ENCODE assay signal across 19 cellular contexts in genomic region chr4:66376921-66377320, GRCh38.
A peak's percentile ranks its signal among the peaks of the same experiment; 100 is the strongest.
DNase-seq lines count a peak whose midpoint lies in the region; ATAC-seq, FAIRE-seq and TF ChIP-seq lines count a peak whose summit lies in the region.
"Had no signal": no experiment of that assay in that cellular context is flagged by ENCODE, and none has a peak within 500 bp of the region (broad histone marks: within the 10 kb centered on the region; RNA-seq: fewer than 3 reads in every experiment).

No MANE protein-coding gene starts in this region.

- H3K9me3 Mint-ChIP-seq in mesothelial cell of epicardium: peaks cover 9% of the 10 kb centered on the region

- no peaks in the 10 kb centered on the region for H3K9me3 ChIP-seq in K562 (replicated peaks; ENCODE audit: control insufficient read depth, insufficient read depth, low read depth, low read length)
- H3K9me3 ChIP-seq: HAP-1, SJSA1 had no signal

- H4K20me1 ChIP-seq in K562 (replicated peaks; ENCODE audit: control insufficient read depth, insufficient read depth, low read length): no peaks in the 10 kb centered on the region

- H3K4me1 Mint-ChIP-seq in mesothelial cell of epicardium: peaks cover 3% of the 10 kb centered on the region
- H3K4me1 Mint-ChIP-seq: CD14-positive monocyte had no signal

- no TSS peak for BruUV-seq in K562 (replicated peaks; lab: Mats Ljungman, UMichigan)

- no peak for ATAC-seq in K562
- ATAC-seq in GM21526 (IDR thresholded peaks at IDR 0.05; ENCODE audit: low FRiP score, unreplicated experiment): no peak

- no peak for TF ChIP-seq EP300 in K562 (IDR thresholded peaks at IDR 0.05; ENCODE audit: low read length)

- no peaks in the 10 kb centered on the region for H3K27me3 Mint-ChIP-seq in mesothelial cell of epicardium (ENCODE audit: low read depth)

- no peak for TF ChIP-seq CTCF in K562 (IDR thresholded peaks at IDR 0.05 in 2 of 3, conservative IDR thresholded peaks at IDR 0.05 in 1 of 3; ENCODE audit: insufficient read depth in 2 of 3, low read depth in 1 of 3, low read length in 3 of 3)
- no peak for TF ChIP-seq CTCF in mesothelial cell of epicardium (IDR thresholded peaks at IDR 0.05; ENCODE audit: unreplicated experiment)

- no peak overlapping the region for H3K4me3 Mint-ChIP-seq in mesothelial cell of epicardium
- H3K4me3 Mint-ChIP-seq: CD14-positive monocyte had no signal

- no peak overlapping the region for H3K27ac ChIP-seq in K562 (ENCODE audit: extremely low read depth, low read depth, low read length)
- H3K27ac ChIP-seq: PC-9, SJSA1 had no signal

- H3K36me3 ChIP-seq in K562 (ENCODE audit: control insufficient read depth, insufficient read depth, low read length): no peaks in the 10 kb centered on the region
- H3K36me3 ChIP-seq: HAP-1, SJSA1 had no signal

- CTCF ChIA-PET in K562 (lab: Yijun Ruan, JAX; ENCODE audit: low intra/inter-chr PET ratio): no interaction called here

- no peak for TF ChIP-seq POLR2A in K562 (conservative IDR thresholded peaks at IDR 0.05)

- POLR2A ChIA-PET in K562 (lab: Yijun Ruan, JAX): no interaction called here

- no peaks in the 10 kb centered on the region for H3K9me1 ChIP-seq in K562 (ENCODE audit: control insufficient read depth, insufficient read depth, low read length)

- H3K36me3 Mint-ChIP-seq in mesothelial cell of epicardium: no peaks in the 10 kb centered on the region
- H3K36me3 Mint-ChIP-seq: CD14-positive monocyte had no signal

- no peaks in the 10 kb centered on the region for H3K27me3 ChIP-seq in K562 (ENCODE audit: control insufficient read depth in 2 of 2, insufficient read depth in 2 of 2, low read length in 2 of 2)
- H3K27me3 ChIP-seq: SJSA1 had no signal

- 0% methylated on average over 1 of the region's 1 CpG for WGBS in K562 (ENCODE audit: insufficient coverage, low coverage, missing lambda C conversion rate)

- DNase-seq in EH (ENCODE audit: low read depth) (peak; percentile 33), HT1080 (ENCODE audit: low read depth) (peak; percentile 3), K562 (ENCODE audit: extremely low read depth in 1 of 4, low spot score in 3 of 4) (no peak), mesothelial cell of epicardium (ENCODE audit: low spot score in 2 of 2, unreplicated experiment in 2 of 2) (no peak), glomerular visceral epithelial cell (ENCODE audit: extremely low spot score) (no peak), midbrain (lab: John Stamatoyannopoulos, UW) (no peak)
- DNase-seq: ACHN, AML-193, KG1, NCI-H1092, NCI-H2081 treated with DMSO at 0.1 percent for 48 hours, NCI-H510A treated with DMSO at 0.1 percent for 48 hours, NCI-H82, PC-9 had no signal

- no peak for TF ChIP-seq RAD21 in K562 (CRISPR knock-in tag; conservative IDR thresholded peaks at IDR 0.05 in 1 of 2, IDR thresholded peaks at IDR 0.05 in 1 of 2)

- H3K27ac Mint-ChIP-seq in mesothelial cell of epicardium: peak overlapping the region; percentile 50
- H3K27ac Mint-ChIP-seq: CD14-positive monocyte had no signal

- intact Hi-C loops in K562 (cut with micrococcal nuclease): no loop called here

- H3K4me1 ChIP-seq in K562 (replicated peaks in 1 of 2; ENCODE audit: control insufficient read depth in 2 of 2, insufficient read depth in 2 of 2, low read length in 2 of 2): no peaks in the 10 kb centered on the region
- H3K4me1 ChIP-seq: HAP-1, SJSA1 had no signal

- no peak overlapping the region for H3K9ac ChIP-seq in K562 (ENCODE audit: insufficient read depth in 1 of 2, low read depth in 2 of 2, low read length in 2 of 2)

- no peak overlapping the region for H2AFZ ChIP-seq in K562 (ENCODE audit: low read depth, low read length)
- H2AFZ ChIP-seq: PC-9 had no signal

- no peaks in the 10 kb centered on the region for H3K79me2 ChIP-seq in K562 (ENCODE audit: control insufficient read depth, insufficient read depth, low read length)

- FAIRE-seq in K562 (lab: Jason Lieb, UNC): no peak
- FAIRE-seq: GM19239 had no signal

- no peak overlapping the region for H3K4me2 ChIP-seq in K562 (ENCODE audit: insufficient read depth, low read length)
- H3K4me2 ChIP-seq: PC-9 had no signal

- in situ Hi-C loops in K562 (cut with MboI): no loop called here

- H3K4me3 ChIP-seq in K562: no peak overlapping the region
- H3K4me3 ChIP-seq: HAP-1, PC-9, SJSA1 had no signal

TF ChIP-seq in K562, 482 proteins besides CTCF, POLR2A, EP300 and RAD21:
- no peak for TF ChIP-seq NFE2L1 (tag; IDR thresholded peaks at IDR 0.05; ENCODE audit: borderline replicate concordance, low read depth)
- TF ChIP-seq, protein P1, sequence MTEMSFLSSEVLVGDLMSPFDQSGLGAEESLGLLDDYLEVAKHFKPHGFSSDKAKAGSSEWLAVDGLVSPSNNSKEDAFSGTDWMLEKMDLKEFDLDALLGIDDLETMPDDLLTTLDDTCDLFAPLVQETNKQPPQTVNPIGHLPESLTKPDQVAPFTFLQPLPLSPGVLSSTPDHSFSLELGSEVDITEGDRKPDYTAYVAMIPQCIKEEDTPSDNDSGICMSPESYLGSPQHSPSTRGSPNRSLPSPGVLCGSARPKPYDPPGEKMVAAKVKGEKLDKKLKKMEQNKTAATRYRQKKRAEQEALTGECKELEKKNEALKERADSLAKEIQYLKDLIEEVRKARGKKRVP (CRISPR knock-in tag; IDR thresholded peaks at IDR 0.05): peak; percentile 67; the same call in 1 of the 2 replicates
- no peak for TF ChIP-seq CEBPG (CRISPR knock-in tag; IDR thresholded peaks at IDR 0.05)
- 0 out of 4 replicates have a peak, but pooled peaks of 1 of the 2 experiments have one; percentile 15 for TF ChIP-seq CEBPG (tag; conservative IDR thresholded peaks at IDR 0.05 in 1 of 2, IDR thresholded peaks at IDR 0.05 in 1 of 2)
TF ChIP-seq in K562: peak in this region for 2.

Comparison
In these comparisons a context has a peak if more than half of its experiments do, and no peak if none do; other contexts are left out.
1. DNase-seq: peak in EH (single experiment) and HT1080 (single experiment); none in K562 (0 of 4), mesothelial cell of epicardium (0 of 2), glomerular visceral epithelial cell (single experiment) and midbrain (single experiment).